ENCODE assay signal across 21 cellular contexts in the genomic region with DNA sequence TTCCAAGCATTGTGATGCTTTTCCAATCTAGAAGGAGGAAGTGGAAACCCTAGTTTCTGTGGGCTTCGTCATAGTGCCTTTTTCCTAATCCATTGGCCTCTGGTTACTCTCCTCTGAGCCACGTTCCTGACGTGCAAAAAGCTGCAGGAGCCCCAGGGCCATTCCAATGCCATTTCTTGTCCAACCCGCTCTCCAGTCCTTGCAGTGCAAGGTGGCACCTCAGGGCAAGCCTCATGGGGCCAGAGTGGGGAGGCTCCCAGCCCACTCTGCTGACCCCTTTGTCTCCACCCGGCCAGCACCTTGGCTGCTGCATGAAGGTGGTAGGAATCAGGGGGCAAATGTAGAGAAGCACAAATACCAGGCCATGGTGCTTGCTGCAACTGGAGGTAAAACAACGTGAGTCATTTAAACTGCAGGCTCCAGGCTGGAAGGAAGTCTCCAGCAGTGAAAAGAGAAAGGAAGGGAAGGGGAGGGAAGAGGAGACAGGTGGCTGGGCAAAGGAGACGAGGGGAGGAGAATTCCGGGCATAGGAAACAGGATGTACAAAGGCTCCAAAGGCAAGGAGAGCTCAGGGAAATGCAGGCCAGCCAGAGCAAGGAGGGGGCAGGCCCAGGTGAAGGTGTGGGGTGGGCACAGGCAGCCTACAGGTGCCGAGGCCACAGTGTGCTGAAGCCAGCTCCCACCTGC.
DNase-seq lines count a peak whose midpoint lies in the region; TF ChIP-seq lines count a peak whose summit lies in the region.
"Had no signal": no experiment of that assay in that cellular context is flagged by ENCODE, and none has a peak within 500 bp of the region (broad histone marks: within the 10 kb centered on the region; RNA-seq: fewer than 3 reads in every experiment).

No MANE protein-coding gene starts in this region.

- H3K27me3 ChIP-seq in mammary epithelial cell (ENCODE audit: insufficient read depth, low read length): no peaks in the 10 kb centered on the region
- H3K27me3 ChIP-seq in iPS DF 6.9 (ENCODE audit: control insufficient read depth, insufficient read depth, low read length): peaks cover 38% of the 10 kb centered on the region

- no TSS peak for BruUV-seq in mammary epithelial cell (replicated peaks; lab: Mats Ljungman, UMichigan)

- in situ Hi-C loops in T47D (cut with HindIII; ENCODE audit: low pct_unique_long_range_greater_than_20kb, low sequenced_read_pairs): no loop called here
- in situ Hi-C loops in mammary epithelial cell (cut with MboI; ENCODE audit: low sequenced_read_pairs in 2 of 2): no loop called here

- CTCF ChIA-PET in mammary epithelial cell (lab: Charles Lee; ENCODE audit: low non-redundant PET): no interaction called here

- no peak overlapping the region for H2AFZ ChIP-seq in mammary epithelial cell (ENCODE audit: low read depth, low read length)

- dilution Hi-C loops in mammary epithelial cell (cut with HindIII; ENCODE audit: low sequenced_read_pairs): no loop called here

- no peaks in the 10 kb centered on the region for H3K36me3 ChIP-seq in mammary epithelial cell (ENCODE audit: insufficient read depth, low read length)
- no peaks in the 10 kb centered on the region for H3K36me3 ChIP-seq in iPS DF 6.9 (ENCODE audit: control insufficient read depth, insufficient read depth, low read length)
- H3K36me3 ChIP-seq: HAP-1, upper lobe of left lung had no signal

- no peak for TF ChIP-seq CTCF in mammary epithelial cell (conservative IDR thresholded peaks at IDR 0.05 in 1 of 2, IDR thresholded peaks at IDR 0.05 in 1 of 2; ENCODE audit: extremely low read depth in 1 of 2, insufficient read depth in 1 of 2, low read depth in 1 of 2, low read length in 2 of 2)

- no peaks in the 10 kb centered on the region for H3K79me2 ChIP-seq in mammary epithelial cell (ENCODE audit: insufficient read depth, low read length)

- DNase-seq in T47D (ENCODE audit: low read depth in 1 of 2, low spot score in 1 of 2) (peak; percentile 72 to 85), mammary epithelial cell (no peak), NCI-H2196 treated with DMSO at 0.1 percent for 48 hours (lab: John Stamatoyannopoulos, UW; ENCODE audit: unreplicated experiment) (peak; percentile 55), iPS DF 6.9 (ENCODE audit: low read depth, low spot score) (peak; percentile 60), DMS53 treated with DMSO at 0.1 percent for 48 hours (lab: John Stamatoyannopoulos, UW; ENCODE audit: unreplicated experiment) (no peak), DMS53 (lab: John Stamatoyannopoulos, UW) (no peak), dedifferentiated amniotic fluid mesenchymal stem cell (ENCODE audit: extremely low spot score) (no peak), GM03348 (ENCODE audit: low spot score) (no peak)
- DNase-seq: activated CD4-positive, alpha-beta T cell treated with anti-CD3 and anti-CD28 coated beads for 1 hour; CD4-positive, CD25-positive, alpha-beta regulatory T cell; DND-41; immature natural killer cell; naive thymus-derived CD4-positive, alpha-beta T cell; NCI-H1105; NCI-H774; stimulated activated CD4-positive, alpha-beta T cell treated with anti-CD3 and anti-CD28 coated beads, Interleukin-1b, Interleukin-23, amount 100 ng/mL, for 48 hours; upper lobe of left lung had no signal

- no peak overlapping the region for H3K4me2 ChIP-seq in mammary epithelial cell (ENCODE audit: insufficient read depth, low read depth, low read length)
- H3K4me2 ChIP-seq: KMS-11 had no signal

- no peak overlapping the region for H3K27ac ChIP-seq in mammary epithelial cell (ENCODE audit: insufficient read depth, low read depth, low read length)
- peak overlapping the region; percentile 82 for H3K27ac ChIP-seq in iPS DF 6.9 (ENCODE audit: low read length)
- H3K27ac ChIP-seq: epithelial cell of prostate, KMS-11, upper lobe of left lung had no signal

- H3K4me1 ChIP-seq in mammary epithelial cell (ENCODE audit: insufficient read depth, low read length): no peaks in the 10 kb centered on the region
- H3K4me1 ChIP-seq in iPS DF 6.9 (ENCODE audit: control insufficient read depth, insufficient read depth, low read length): peaks cover 23% of the 10 kb centered on the region
- H3K4me1 ChIP-seq: HAP-1, upper lobe of left lung had no signal

- WGBS in mammary epithelial cell (ENCODE audit: low coverage, missing lambda C conversion rate): 49% methylated on average over 7 of the region's 9 CpGs
- no CpG with 5 or more reads among the region's 9 CpGs for WGBS in iPS DF 6.9 (ENCODE audit: insufficient coverage, insufficient read length)

- H3K9me3 ChIP-seq in mammary epithelial cell (replicated peaks; ENCODE audit: insufficient read depth, low read length) (no peaks in the 10 kb centered on the region), iPS DF 6.9 (ENCODE audit: control insufficient read depth, insufficient read depth, low read length) (no peaks in the 10 kb centered on the region)
- H3K9me3 ChIP-seq: HAP-1, upper lobe of left lung had no signal

- no peaks in the 10 kb centered on the region for H4K20me1 ChIP-seq in mammary epithelial cell (ENCODE audit: insufficient read depth, low read length)

- H3K9ac ChIP-seq in mammary epithelial cell (ENCODE audit: insufficient read depth, low read length): no peak overlapping the region
- H3K9ac ChIP-seq: KMS-11 had no signal

- no peak overlapping the region for H3K4me3 ChIP-seq in mammary epithelial cell (replicated peaks in 1 of 3; ENCODE audit: insufficient read depth in 1 of 3, low read depth in 2 of 3, low read length in 3 of 3)
- H3K4me3 ChIP-seq in iPS DF 6.9 (ENCODE audit: low read length): no peak overlapping the region
- H3K4me3 ChIP-seq: HAP-1, lung, upper lobe of left lung had no signal

- intact Hi-C loops in mammary epithelial cell (cut with micrococcal nuclease): no loop called here

Comparison
In these comparisons a context has a peak if more than half of its experiments do, and no peak if none do; other contexts are left out.
1. DNase-seq: peak in T47D (2 of 2), NCI-H2196 treated with DMSO at 0.1 percent for 48 hours (single experiment) and iPS DF 6.9 (single experiment); none in mammary epithelial cell (single experiment), DMS53 treated with DMSO at 0.1 percent for 48 hours (single experiment), DMS53 (single experiment), dedifferentiated amniotic fluid mesenchymal stem cell (single experiment) and GM03348 (single experiment).